ENCODE assay signal across 1 cellular context in genomic region chr2:73063472-73063871, GRCh38.
TF ChIP-seq lines count a peak whose summit lies in the region.

No MANE protein-coding gene starts in this region.

TF ChIP-seq in SK-N-SH treated with all-trans-retinoic acid at 6 μM for 48 hours, 23 proteins besides CTCF, POLR2A, EP300 and RAD21 (continued from another document):
- no peak for TF ChIP-seq GLIS3 (CRISPR knock-in tag; IDR thresholded peaks at IDR 0.05)
- no peak for TF ChIP-seq OSR1 (CRISPR knock-in tag; IDR thresholded peaks at IDR 0.05)
- no peak for TF ChIP-seq ZNF8 (CRISPR knock-in tag; IDR thresholded peaks at IDR 0.05)
- TF ChIP-seq ISL1 (CRISPR knock-in tag; IDR thresholded peaks at IDR 0.05) = no peak
- no peak for TF ChIP-seq ARNTL (CRISPR knock-in tag; IDR thresholded peaks at IDR 0.05; ENCODE audit: borderline replicate concordance, low read depth)
- TF ChIP-seq CSRNP3 (CRISPR knock-in tag; IDR thresholded peaks at IDR 0.05) = no peak
- TF ChIP-seq, protein P1, sequence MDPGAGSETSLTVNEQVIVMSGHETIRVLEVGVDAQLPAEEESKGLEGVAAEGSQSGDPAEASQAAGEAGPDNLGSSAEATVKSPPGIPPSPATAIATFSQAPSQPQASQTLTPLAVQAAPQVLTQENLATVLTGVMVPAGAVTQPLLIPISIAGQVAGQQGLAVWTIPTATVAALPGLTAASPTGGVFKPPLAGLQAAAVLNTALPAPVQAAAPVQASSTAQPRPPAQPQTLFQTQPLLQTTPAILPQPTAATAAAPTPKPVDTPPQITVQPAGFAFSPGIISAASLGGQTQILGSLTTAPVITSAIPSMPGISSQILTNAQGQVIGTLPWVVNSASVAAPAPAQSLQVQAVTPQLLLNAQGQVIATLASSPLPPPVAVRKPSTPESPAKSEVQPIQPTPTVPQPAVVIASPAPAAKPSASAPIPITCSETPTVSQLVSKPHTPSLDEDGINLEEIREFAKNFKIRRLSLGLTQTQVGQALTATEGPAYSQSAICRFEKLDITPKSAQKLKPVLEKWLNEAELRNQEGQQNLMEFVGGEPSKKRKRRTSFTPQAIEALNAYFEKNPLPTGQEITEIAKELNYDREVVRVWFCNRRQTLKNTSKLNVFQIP (CRISPR knock-in tag; IDR thresholded peaks at IDR 0.05; ENCODE audit: borderline replicate concordance, low read depth) = no peak
- no peak for TF ChIP-seq ZNF565 (CRISPR knock-in tag; conservative IDR thresholded peaks at IDR 0.05; ENCODE audit: low read depth)
- TF ChIP-seq CSDC2 (CRISPR knock-in tag; IDR thresholded peaks at IDR 0.05) = no peak
- no peak for TF ChIP-seq TOX (CRISPR knock-in tag; IDR thresholded peaks at IDR 0.05; ENCODE audit: borderline replicate concordance)
- no peak for TF ChIP-seq SNAI2 (CRISPR knock-in tag; IDR thresholded peaks at IDR 0.05)
- no peak for TF ChIP-seq ZC3H10 (CRISPR knock-in tag; IDR thresholded peaks at IDR 0.05)
